ENCODE assay signal across 20 cellular contexts in the genomic region with DNA sequence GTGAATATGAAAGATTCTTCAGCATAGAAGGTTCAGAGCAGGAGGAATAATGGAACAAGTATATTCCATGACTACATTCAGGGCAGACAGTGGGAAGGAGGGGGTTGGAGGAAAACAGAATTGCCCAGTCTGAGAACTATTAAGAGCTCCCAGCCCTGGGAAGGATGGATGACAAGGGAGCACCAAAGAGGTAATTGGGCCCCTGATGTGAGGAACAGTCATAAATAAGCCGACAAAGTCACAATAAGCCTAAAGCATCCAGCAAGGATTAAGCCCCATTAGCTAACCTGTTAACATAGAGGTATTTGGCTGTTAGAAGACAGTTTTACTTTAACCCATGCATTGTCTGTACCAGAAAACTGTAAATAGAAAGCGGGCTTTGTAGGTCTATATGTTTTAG.
DNase-seq lines count a peak whose midpoint lies in the region; TF ChIP-seq lines count a peak whose summit lies in the region.
"Had no signal": no experiment of that assay in that cellular context is flagged by ENCODE, and none has a peak within 500 bp of the region (broad histone marks: within the 10 kb centered on the region; RNA-seq: fewer than 3 reads in every experiment).

No MANE protein-coding gene starts in this region.

- H4K5ac ChIP-seq in mesendoderm (ENCODE audit: low read length), result no peak overlapping the region

- intact Hi-C loops in breast epithelium (cut with DNase I; ENCODE audit: low total_unique reads), result no loop called here

- H3K56ac ChIP-seq in mesendoderm (ENCODE audit: low read length), result no peak overlapping the region

- no peak overlapping the region for H3K18ac ChIP-seq in mesendoderm (ENCODE audit: low read length)

- no peaks in the 10 kb centered on the region for H3K79me1 ChIP-seq in mesendoderm (ENCODE audit: low read length)

- no peak overlapping the region for H3K4me2 ChIP-seq in mesendoderm (ENCODE audit: low read length)
- H3K4me2 ChIP-seq in osteoblast (ENCODE audit: insufficient read depth, low read length), result no peak overlapping the region
- H3K4me2 ChIP-seq: KMS-11 had no signal

- H3K9ac ChIP-seq in NT2/D1 (ENCODE audit: insufficient read length, low read depth) (no peak overlapping the region), mesendoderm (ENCODE audit: low read length) (no peak overlapping the region)
- H3K9ac ChIP-seq: KMS-11 had no signal

- no peaks in the 10 kb centered on the region for H3K36me3 ChIP-seq in NT2/D1 (ENCODE audit: insufficient read depth, insufficient read length, low read length)
- H3K36me3 ChIP-seq in mesendoderm (ENCODE audit: control insufficient read depth, insufficient read depth, low read length), result no peaks in the 10 kb centered on the region
- no peaks in the 10 kb centered on the region for H3K36me3 ChIP-seq in breast epithelium
- H3K36me3 ChIP-seq in osteoblast (ENCODE audit: insufficient read depth, low read length), result no peaks in the 10 kb centered on the region

- H3K4me1 ChIP-seq in NT2/D1 (ENCODE audit: insufficient read depth, insufficient read length) (no peaks in the 10 kb centered on the region), mesendoderm (ENCODE audit: control insufficient read depth, low read depth, low read length) (no peaks in the 10 kb centered on the region), breast epithelium (no peaks in the 10 kb centered on the region), osteoblast (ENCODE audit: insufficient read depth, low read length) (no peaks in the 10 kb centered on the region)

- no peak overlapping the region for H4K8ac ChIP-seq in mesendoderm (ENCODE audit: low read depth, low read length)

- no peak overlapping the region for H2AFZ ChIP-seq in osteoblast (ENCODE audit: low read length)

- H3K9me3 ChIP-seq in NT2/D1 (ENCODE audit: insufficient read depth, low read length) (no peaks in the 10 kb centered on the region), breast epithelium (no peaks in the 10 kb centered on the region), osteoblast (ENCODE audit: low read depth, low read length) (peaks cover 5% of the 10 kb centered on the region)

- WGBS in mesendoderm (ENCODE audit: extremely low coverage, insufficient coverage, low lambda C conversion rate), result no CpG with 5 or more reads among the region's 2 CpGs

- no peak overlapping the region for H3K4ac ChIP-seq in mesendoderm (ENCODE audit: low read depth, low read length)

- H4K20me1 ChIP-seq in osteoblast (ENCODE audit: insufficient read depth, low read length), result no peaks in the 10 kb centered on the region

- TF ChIP-seq CTCF in breast epithelium (IDR thresholded peaks at IDR 0.05) (no peak), osteoblast (IDR thresholded peaks at IDR 0.05; ENCODE audit: extremely low read depth, low read depth, low read length) (no peak)

- no peak overlapping the region for H2BK120ac ChIP-seq in mesendoderm (ENCODE audit: low read depth, low read length)

- no peak for TF ChIP-seq POLR2A in breast epithelium (IDR thresholded peaks at IDR 0.05)

- H2AK5ac ChIP-seq in mesendoderm (ENCODE audit: low read length), result no peak overlapping the region

- H3K23ac ChIP-seq in mesendoderm (ENCODE audit: low read length), result no peak overlapping the region

- H3K79me2 ChIP-seq in mesendoderm (ENCODE audit: control insufficient read depth, insufficient read depth, low read length) (no peaks in the 10 kb centered on the region), osteoblast (ENCODE audit: insufficient read depth, low read length) (no peaks in the 10 kb centered on the region)

- H3K27ac ChIP-seq in mesendoderm (ENCODE audit: low read depth, low read length) (no peak overlapping the region), breast epithelium (no peak overlapping the region), osteoblast (ENCODE audit: low read depth, low read length) (no peak overlapping the region)
- H3K27ac ChIP-seq: KMS-11 had no signal

- H3K4me3 ChIP-seq in NT2/D1 (ENCODE audit: insufficient read length, low read depth) (no peak overlapping the region), mesendoderm (ENCODE audit: low read length) (no peak overlapping the region), breast epithelium (no peak overlapping the region), osteoblast (ENCODE audit: insufficient read depth, low read length) (no peak overlapping the region)
- H3K4me3 ChIP-seq: GM12878 had no signal

- H2BK5ac ChIP-seq in mesendoderm (ENCODE audit: low read length), result no peak overlapping the region

- DNase-seq in NCI-H748 (lab: John Stamatoyannopoulos, UW; ENCODE audit: unreplicated experiment) (peak; percentile 7), NCI-H748 treated with DMSO at 0.1 percent for 48 hours (lab: John Stamatoyannopoulos, UW) (no peak), NT2/D1 (ENCODE audit: low read depth, low spot score) (peak; percentile 42), mesendoderm (peak; percentile 79), breast epithelium (ENCODE audit: low spot score in 2 of 2) (no peak), GM03348 (ENCODE audit: low spot score) (no peak), osteoblast (ENCODE audit: insufficient read length, low spot score, missing footprints) (no peak)
- no peak for DNase-seq in central memory CD4-positive, alpha-beta T cell
- DNase-seq: 8988T, COR-L47, GF-D8, NCI-H1436, NCI-H1930, NCI-H446 treated with DMSO at 0.1 percent for 48 hours, NCI-H774, PC-3, RPMI8226, SIG-M5 had no signal

- no peaks in the 10 kb centered on the region for H3K27me3 ChIP-seq in NT2/D1 (ENCODE audit: insufficient read depth, insufficient read length)
- H3K27me3 ChIP-seq in mesendoderm (ENCODE audit: insufficient read depth, low read length, poor library complexity), result no peaks in the 10 kb centered on the region
- H3K27me3 ChIP-seq in breast epithelium, result no peaks in the 10 kb centered on the region
- no peaks in the 10 kb centered on the region for H3K27me3 ChIP-seq in osteoblast (ENCODE audit: insufficient read depth, low read length)

- H2BK15ac ChIP-seq in mesendoderm (replicated peaks; ENCODE audit: low read depth), result no peak overlapping the region

Comparison
In these comparisons a context has a peak if more than half of its experiments do, and no peak if none do; other contexts are left out.
1. DNase-seq: peak in NCI-H748 (single experiment), NT2/D1 (single experiment) and mesendoderm (single experiment); none in NCI-H748 treated with DMSO at 0.1 percent for 48 hours (single experiment), breast epithelium (0 of 2), central memory CD4-positive, alpha-beta T cell (single experiment), GM03348 (single experiment) and osteoblast (single experiment).